Comparison of ENCODE assay signal across 1 cellular context in genomic region chr16:25106567-25107465, GRCh38.
TF ChIP-seq lines count a peak whose summit lies in the region.

No MANE protein-coding gene starts in this region.

TF ChIP-seq in HepG2, 621 proteins besides CTCF, POLR2A, EP300 and RAD21 (continued from another document):
- TF ChIP-seq TBL1XR1 (IDR thresholded peaks at IDR 0.05; ENCODE audit: borderline replicate concordance, low read length, partially characterized antibody) (peak; percentile 50), EEA1 (CRISPR knock-in tag; IDR thresholded peaks at IDR 0.05; ENCODE audit: borderline replicate concordance) (peak; percentile 97), NCOR1 (IDR thresholded peaks at IDR 0.05; ENCODE audit: borderline replicate concordance, low read length) (peak; percentile 60; the same call in 1 of the 2 replicates), TSC22D2 (CRISPR knock-in tag; IDR thresholded peaks at IDR 0.05; ENCODE audit: borderline replicate concordance) (peak; percentile 69; the same call in 1 of the 2 replicates), ZNF280D (CRISPR knock-in tag; IDR thresholded peaks at IDR 0.05) (peak; percentile 47; the same call in 1 of the 2 replicates), KLF13 (CRISPR knock-in tag; IDR thresholded peaks at IDR 0.05) (peak; percentile 90), ZNF652 (CRISPR knock-in tag; IDR thresholded peaks at IDR 0.05; ENCODE audit: borderline replicate concordance, low read depth) (peak; percentile 48; the same call in 1 of the 2 replicates), ATF7 (IDR thresholded peaks at IDR 0.05) (no peak), ATF7 (CRISPR knock-in tag; IDR thresholded peaks at IDR 0.05) (no peak; the same call in 1 of the 2 replicates), SMC3 (IDR thresholded peaks at IDR 0.05; ENCODE audit: low read length) (0 out of 2 replicates have a peak, but pooled peaks have one; percentile 19), ZNF761 (CRISPR knock-in tag; conservative IDR thresholded peaks at IDR 0.05) (peak; percentile 73; the same call in 1 of the 2 replicates), RORA (CRISPR knock-in tag; IDR thresholded peaks at IDR 0.05) (no peak), BRCA1 (CRISPR knock-in tag; IDR thresholded peaks at IDR 0.05) (peak; percentile 98), RARG (CRISPR knock-in tag; IDR thresholded peaks at IDR 0.05; ENCODE audit: low read depth) (0 out of 2 replicates have a peak, but pooled peaks have one; percentile 78), TBX3 (IDR thresholded peaks at IDR 0.05; ENCODE audit: borderline replicate concordance) (no peak), THAP9 (CRISPR knock-in tag; IDR thresholded peaks at IDR 0.05; ENCODE audit: borderline replicate concordance) (peak; percentile 85), ZNF607 (CRISPR knock-in tag; IDR thresholded peaks at IDR 0.05; ENCODE audit: borderline replicate concordance) (peak; percentile 97), TAF15 (IDR thresholded peaks at IDR 0.05; ENCODE audit: low read depth, low read length, poor library complexity, severe bottlenecking) (peak; percentile 72), KAT8 (CRISPR knock-in tag; IDR thresholded peaks at IDR 0.05) (peak; percentile 100), ZSCAN29 (CRISPR knock-in tag; conservative IDR thresholded peaks at IDR 0.05) (peak; percentile 95), NR3C1 (CRISPR knock-in tag; IDR thresholded peaks at IDR 0.05) (no peak), NCOA2 (CRISPR knock-in tag; IDR thresholded peaks at IDR 0.05) (peak; percentile 29; the same call in 1 of the 2 replicates)
